In the genomic region with DNA sequence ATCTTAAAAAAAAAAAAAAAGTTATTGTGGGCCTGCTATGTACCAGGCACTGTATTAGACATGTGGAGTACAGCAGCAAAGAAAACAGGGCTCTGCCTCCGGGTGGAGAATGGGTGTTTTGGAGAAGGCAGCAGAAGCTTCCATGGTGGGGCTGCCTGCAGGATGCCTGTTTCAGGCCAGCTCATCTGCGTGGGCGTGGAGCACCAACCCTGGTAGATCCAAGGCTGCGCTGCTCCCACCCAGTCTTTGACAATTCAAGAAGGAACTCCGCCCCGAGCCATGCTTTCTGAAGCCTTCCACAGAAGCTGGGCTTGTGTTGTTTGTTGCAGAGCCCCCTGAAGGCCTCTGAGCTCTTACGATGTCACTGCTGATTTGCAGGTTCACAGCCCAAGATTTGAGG, we compare ENCODE assay signal across 31 cellular contexts. TPM values are rescaled to one million over a fixed set of nuclear protein-coding genes. Genes with fewer than 3 reads are reported as not detected.
"Had no signal": no experiment of that assay in that cellular context is flagged by ENCODE, and none has a peak within 500 bp of the region (broad histone marks: within the 10 kb centered on the region; RNA-seq: fewer than 3 reads in every experiment).

No MANE protein-coding gene starts in this region.

- H3K36me3 ChIP-seq: ascending aorta, cardiac muscle cell, gastroesophageal sphincter, heart left ventricle, left lung, lower lobe of right lung, spleen, stomach, thyroid gland, upper lobe of left lung, vagina had no signal

- H3K4me3 ChIP-seq: ascending aorta, cardiac muscle cell, gastroesophageal sphincter, heart left ventricle, left lung, lower lobe of right lung, spleen, stomach, thyroid gland, upper lobe of left lung, vagina had no signal

- H3K9me3 Mint-ChIP-seq: activated naive CD4-positive, alpha-beta T cell treated with anti-CD3 and anti-CD28 coated beads, Interleukin-2, amount 10 ng/mL, durations not matched to agents 7 days and 5 days; activated naive CD8-positive, alpha-beta T cell treated with anti-CD3 and anti-CD28 coated beads, Interleukin-2, amount 10 ng/mL, durations not matched to agents 7 days and 5 days; brain; effector memory CD8-positive, alpha-beta T cell; naive thymus-derived CD8-positive, alpha-beta T cell; neural crest cell; stimulated activated naive B cell treated with anti-CD40 and anti-IgM and Interleukin-4, amounts not matched to agents 10 μg/mL and 1 μg/mL and 100 μg/mL, for 72 hours had no signal

- H3K4me1 ChIP-seq: ascending aorta, gastroesophageal sphincter, heart left ventricle, left lung, lower lobe of right lung, spleen, thyroid gland, vagina had no signal

- H3K27ac ChIP-seq: ascending aorta, cardiac muscle cell, gastroesophageal sphincter, heart left ventricle, left lung, lower lobe of right lung, spleen, stomach, thyroid gland, upper lobe of left lung, vagina had no signal

- H3K27me3 ChIP-seq: ascending aorta, cardiac muscle cell, thyroid gland, upper lobe of left lung, vagina had no signal

- DNase-seq: activated CD4-positive, alpha-beta T cell treated with anti-CD3 and anti-CD28 coated beads, Interleukin-2, amount 50 U/mL, for 1 hour; activated CD4-positive, CD25-positive, alpha-beta regulatory T cell treated with anti-CD3 and anti-CD28 coated beads, Interleukin-2, amount 50 U/mL, for 72 hours; activated gamma-delta T cell; activated naive CD4-positive, alpha-beta T cell treated with anti-CD3 and anti-CD28 coated beads, Interleukin-2, amount 10 ng/mL, durations not matched to agents 7 days and 5 days; activated naive CD8-positive, alpha-beta T cell treated with anti-CD3 and anti-CD28 coated beads, Interleukin-2, amount 10 ng/mL, durations not matched to agents 7 days and 5 days; cortex of kidney; effector memory CD8-positive, alpha-beta T cell; erythroblast; heart left ventricle; kidney glomerular epithelial cell; left lung; lower lobe of right lung; mesenchymal stem cell; naive thymus-derived CD8-positive, alpha-beta T cell; right cardiac atrium; spleen; stimulated activated CD4-positive, alpha-beta T cell treated with anti-CD3 and anti-CD28 coated beads, Interleukin-4, amount 100 ng/mL, for 24 hours; stimulated activated naive B cell treated with anti-CD40 and anti-IgM and Interleukin-4, amounts not matched to agents 10 μg/mL and 1 μg/mL and 100 μg/mL, for 72 hours; stomach; T-helper 2 cell; upper lobe of left lung had no signal

- H3K36me3 Mint-ChIP-seq: activated naive CD4-positive, alpha-beta T cell treated with anti-CD3 and anti-CD28 coated beads, Interleukin-2, amount 10 ng/mL, durations not matched to agents 7 days and 5 days; activated naive CD8-positive, alpha-beta T cell treated with anti-CD3 and anti-CD28 coated beads, Interleukin-2, amount 10 ng/mL, durations not matched to agents 7 days and 5 days; naive thymus-derived CD8-positive, alpha-beta T cell; stimulated activated naive B cell treated with anti-CD40 and anti-IgM and Interleukin-4, amounts not matched to agents 10 μg/mL and 1 μg/mL and 100 μg/mL, for 72 hours had no signal

- H3K4me1 Mint-ChIP-seq: activated naive CD4-positive, alpha-beta T cell treated with anti-CD3 and anti-CD28 coated beads, Interleukin-2, amount 10 ng/mL, durations not matched to agents 7 days and 5 days; activated naive CD8-positive, alpha-beta T cell treated with anti-CD3 and anti-CD28 coated beads, Interleukin-2, amount 10 ng/mL, durations not matched to agents 7 days and 5 days; naive thymus-derived CD8-positive, alpha-beta T cell; stimulated activated naive B cell treated with anti-CD40 and anti-IgM and Interleukin-4, amounts not matched to agents 10 μg/mL and 1 μg/mL and 100 μg/mL, for 72 hours had no signal

- H3K9me3 ChIP-seq: ascending aorta, gastroesophageal sphincter, heart left ventricle, left lung, lower lobe of right lung, spleen, stomach, thyroid gland, upper lobe of left lung, vagina had no signal

- H3K27me3 Mint-ChIP-seq: activated naive CD8-positive, alpha-beta T cell treated with anti-CD3 and anti-CD28 coated beads, Interleukin-2, amount 10 ng/mL, durations not matched to agents 7 days and 5 days; brain had no signal

- H3K4me3 Mint-ChIP-seq: activated naive CD4-positive, alpha-beta T cell treated with anti-CD3 and anti-CD28 coated beads, Interleukin-2, amount 10 ng/mL, durations not matched to agents 7 days and 5 days; activated naive CD8-positive, alpha-beta T cell treated with anti-CD3 and anti-CD28 coated beads, Interleukin-2, amount 10 ng/mL, durations not matched to agents 7 days and 5 days; brain; effector memory CD8-positive, alpha-beta T cell; naive thymus-derived CD8-positive, alpha-beta T cell; neural crest cell; stimulated activated naive B cell treated with anti-CD40 and anti-IgM and Interleukin-4, amounts not matched to agents 10 μg/mL and 1 μg/mL and 100 μg/mL, for 72 hours had no signal

- H3K27ac Mint-ChIP-seq: activated naive CD4-positive, alpha-beta T cell treated with anti-CD3 and anti-CD28 coated beads, Interleukin-2, amount 10 ng/mL, durations not matched to agents 7 days and 5 days; activated naive CD8-positive, alpha-beta T cell treated with anti-CD3 and anti-CD28 coated beads, Interleukin-2, amount 10 ng/mL, durations not matched to agents 7 days and 5 days; effector memory CD8-positive, alpha-beta T cell; naive thymus-derived CD8-positive, alpha-beta T cell; stimulated activated naive B cell treated with anti-CD40 and anti-IgM and Interleukin-4, amounts not matched to agents 10 μg/mL and 1 μg/mL and 100 μg/mL, for 72 hours had no signal

- ATAC-seq: effector memory CD8-positive, alpha-beta T cell; gastroesophageal sphincter; heart left ventricle; left lung; lower lobe of right lung; naive thymus-derived CD8-positive, alpha-beta T cell; right cardiac atrium; stimulated activated naive B cell treated with anti-CD40 and anti-IgM and Interleukin-4, amounts not matched to agents 10 μg/mL and 1 μg/mL and 100 μg/mL, for 72 hours had no signal

RNA-seq across cellular contexts. Expression of a gene that starts 23.2 kb away (rescaled TPM):
- total RNA-seq: activated naive CD8-positive, alpha-beta T cell treated with anti-CD3 and anti-CD28 coated beads, Interleukin-2, amount 10 ng/mL, durations not matched to agents 7 days and 5 days; ascending aorta; cardiac muscle cell; cerebellum; gastroesophageal sphincter; heart left ventricle; left lung; lower lobe of right lung; naive thymus-derived CD8-positive, alpha-beta T cell; omental fat pad; pulmonary artery endothelial cell; right cardiac atrium; spleen; stomach; thyroid gland; vagina had no signal
- polyA plus RNA-seq: cardiac muscle cell; heart left ventricle; naive thymus-derived CD8-positive, alpha-beta T cell; right cardiac atrium; spleen; stomach had no signal

RNA-seq across cellular contexts. Expression of a gene that starts 56.7 kb away (rescaled TPM):
- total RNA-seq: activated naive CD8-positive, alpha-beta T cell treated with anti-CD3 and anti-CD28 coated beads, Interleukin-2, amount 10 ng/mL, durations not matched to agents 7 days and 5 days; ascending aorta; naive thymus-derived CD8-positive, alpha-beta T cell; pulmonary artery endothelial cell; spleen had no signal
- polyA plus RNA-seq: naive thymus-derived CD8-positive, alpha-beta T cell; spleen had no signal
